19 cellular contexts compared by ENCODE assay signal in genomic region chr6:157469378-157469777, GRCh38.
DNase-seq lines count a peak whose midpoint lies in the region; ATAC-seq, FAIRE-seq and TF ChIP-seq lines count a peak whose summit lies in the region.
"Had no signal": no experiment of that assay in that cellular context is flagged by ENCODE, and none has a peak within 500 bp of the region (broad histone marks: within the 10 kb centered on the region; RNA-seq: fewer than 3 reads in every experiment).

No MANE protein-coding gene starts in this region.

- H3K23ac ChIP-seq in H1 (ENCODE audit: insufficient read length): no peak overlapping the region

- ATAC-seq in HCT116: no peak
- no peak for ATAC-seq in HG03280 (IDR thresholded peaks at IDR 0.05; ENCODE audit: unreplicated experiment)
- ATAC-seq: upper lobe of right lung had no signal

- H4K20me1 ChIP-seq in HCT116 (ENCODE audit: insufficient read depth): no peaks in the 10 kb centered on the region
- no peaks in the 10 kb centered on the region for H4K20me1 ChIP-seq in H1 (replicated peaks in 1 of 2; ENCODE audit: control insufficient read depth in 1 of 2, insufficient read depth in 2 of 2, low read length in 2 of 2)

- H4K91ac ChIP-seq in H1 (replicated peaks; ENCODE audit: insufficient read length, low read length): no peak overlapping the region

- RAD21 ChIA-PET in HCT116 (lab: Charles Lee; ENCODE audit: low non-redundant PET in 1 of 2, low total read pairs in 2 of 2, uncharacterized antibody in 2 of 2, unreplicated experiment in 2 of 2): no interaction called here

- no peaks in the 10 kb centered on the region; the same call in 1 of the 2 replicates for H3K23me2 ChIP-seq in H1 (ENCODE audit: low read depth, low read length)

- H2BK12ac ChIP-seq in H1 (ENCODE audit: low read depth, low read length): no peak overlapping the region

- CTCF ChIA-PET in HCT116 (lab: Charles Lee) (no interaction called here), H1 (lab: Charles Lee; ENCODE audit: partially characterized antibody) (interaction anchor here (0.7 to 0.8 kb wide), 2 partner anchors 10 to 197 kb away, joined by 3 read pairs; no protein-coding TSS in a partner anchor)

- H3K36me3 ChIP-seq in HCT116 (ENCODE audit: control insufficient read depth in 1 of 2, insufficient read depth in 2 of 2, low read length in 2 of 2): no peaks in the 10 kb centered on the region
- no peaks in the 10 kb centered on the region for H3K36me3 ChIP-seq in H1 (ENCODE audit: control insufficient read depth in 2 of 4, insufficient read depth in 4 of 4, low read length in 3 of 4)
- H3K36me3 ChIP-seq in parathyroid adenoma (ENCODE audit: control insufficient read depth, insufficient read depth, low read length): no peaks in the 10 kb centered on the region
- H3K36me3 ChIP-seq in thyroid gland: no peaks in the 10 kb centered on the region
- H3K36me3 ChIP-seq: upper lobe of right lung had no signal

- no peaks in the 10 kb centered on the region for H3K9me3 ChIP-seq in HCT116 (ENCODE audit: control insufficient read depth in 1 of 2, insufficient read depth in 1 of 2, low read depth in 1 of 2, low read length in 2 of 2)
- H3K9me3 ChIP-seq in H1 (ENCODE audit: insufficient read depth in 2 of 2, low read depth in 1 of 2, low read length in 1 of 2): no peaks in the 10 kb centered on the region
- H3K9me3 ChIP-seq in parathyroid adenoma (ENCODE audit: control insufficient read depth, low read length): no peaks in the 10 kb centered on the region
- H3K9me3 ChIP-seq in thyroid gland: no peaks in the 10 kb centered on the region
- H3K9me3 ChIP-seq: psoas muscle, upper lobe of right lung had no signal

- H3K4me3 ChIP-seq in HCT116 (replicated peaks in 1 of 2; ENCODE audit: low read depth in 1 of 2, low read length in 2 of 2) (no peak overlapping the region), H1 (ENCODE audit: extremely low read depth in 1 of 4, insufficient read depth in 2 of 4, low read depth in 3 of 4, low read length in 4 of 4) (no peak overlapping the region), parathyroid adenoma (ENCODE audit: low read depth, low read length) (no peak overlapping the region), thyroid gland (replicated peaks in 1 of 3) (no peak overlapping the region)
- H3K4me3 ChIP-seq: coronary artery, psoas muscle, upper lobe of right lung had no signal

- H2BK5ac ChIP-seq in H1 (ENCODE audit: low read depth, low read length): no peak overlapping the region

- 89% methylated on average over 4 of the region's 5 CpGs; no CpG with 5 or more reads in 1 of the 2 experiments for WGBS in H1 (ENCODE audit: extremely low coverage in 1 of 2, insufficient coverage in 1 of 2, insufficient read length in 1 of 2, insufficient replicate concordance in 2 of 2, low coverage in 1 of 2, low lambda C conversion rate in 2 of 2, missing lambda C conversion rate in 1 of 2), 2 experiments
- WGBS in thyroid gland, 2 donors: 89 to 95% methylated on average over 5 of the region's 5 CpGs

- H2BK120ac ChIP-seq in H1 (replicated peaks; ENCODE audit: low read depth, low read length): no peak overlapping the region

- no peaks in the 10 kb centered on the region; the same call in 1 of the 2 replicates for H3K79me1 ChIP-seq in H1 (ENCODE audit: low read depth, low read length)

- H3K9ac ChIP-seq in HCT116 (ENCODE audit: low read length) (no peak overlapping the region), H1 (replicated peaks in 1 of 4; ENCODE audit: extremely low read depth in 1 of 4, low read depth in 3 of 4, low read length in 3 of 4) (no peak overlapping the region), parathyroid adenoma (no peak overlapping the region)

- H2AK5ac ChIP-seq in H1 (ENCODE audit: low read depth, low read length): no peak overlapping the region

- intact Hi-C loops in HCT116 (cut with micrococcal nuclease): no loop called here
- intact Hi-C loops in thyroid gland (cut with DNase I): no loop called here

- no peak overlapping the region for H3K14ac ChIP-seq in H1 (ENCODE audit: insufficient read length)

- H3K18ac ChIP-seq in H1 (ENCODE audit: extremely low read depth, low read length): no peak overlapping the region

- POLR2A ChIA-PET in HCT116 (lab: Charles Lee) (no interaction called here), H1 (lab: Charles Lee; ENCODE audit: partially characterized antibody) (no interaction called here)

- no peaks in the 10 kb centered on the region for H3K27me3 ChIP-seq in HCT116 (ENCODE audit: insufficient read depth, low read length)
- no peaks in the 10 kb centered on the region for H3K27me3 ChIP-seq in H1 (replicated peaks in 1 of 4; ENCODE audit: control insufficient read depth in 3 of 4, extremely low read depth in 1 of 4, insufficient read depth in 3 of 4, low read length in 3 of 4)
- H3K27me3 ChIP-seq in parathyroid adenoma (ENCODE audit: control insufficient read depth, insufficient read depth, low read length): no peaks in the 10 kb centered on the region
- no peaks in the 10 kb centered on the region for H3K27me3 ChIP-seq in thyroid gland
- H3K27me3 ChIP-seq: upper lobe of right lung had no signal

- H3K79me2 ChIP-seq in HCT116 (ENCODE audit: insufficient read depth, low read length) (no peaks in the 10 kb centered on the region), H1 (ENCODE audit: control insufficient read depth in 1 of 2, insufficient read depth in 2 of 2, low read length in 2 of 2) (no peaks in the 10 kb centered on the region), parathyroid adenoma (peaks cover 25% of the 10 kb centered on the region)

- no peak overlapping the region for H2BK15ac ChIP-seq in H1 (ENCODE audit: low read length)

- no peak for DNase-seq in HCT116 (ENCODE audit: low read depth, low spot score)
- peak; percentile 71 for DNase-seq in OCI-M1 (lab: John Stamatoyannopoulos, UW)
- DNase-seq in H1 (ENCODE audit: low read depth in 1 of 2, low spot score in 2 of 2): no peak
- DNase-seq in DMS79 (lab: John Stamatoyannopoulos, UW): no peak
- DNase-seq in stimulated activated CD4-positive, alpha-beta T cell treated with anti-CD3 and anti-CD28 coated beads, Interleukin-4, amount 100 ng/mL, for 1 hour: no peak
- no peak for DNase-seq in thyroid gland
- DNase-seq: activated CD4-positive, alpha-beta T cell treated with anti-CD3 and anti-CD28 coated beads for 4 hours; activated naive CD4-positive, alpha-beta T cell treated with anti-CD3 and anti-CD28 coated beads, Interleukin-2, amount 10 ng/mL, durations not matched to agents 7 days and 5 days; DND-41; midbrain; NCI-H1048; NCI-H2081; NCI-H510A; psoas muscle; stimulated activated naive CD4-positive, alpha-beta T cell treated with Interleukin-2 at 50 U/mL for 16 hours; upper lobe of right lung had no signal

- no peak for TF ChIP-seq EP300 in H1 (IDR thresholded peaks at IDR 0.05; ENCODE audit: borderline replicate concordance in 1 of 2, low read depth in 2 of 2, low read length in 2 of 2)

- no peak overlapping the region for H4K8ac ChIP-seq in H1 (ENCODE audit: extremely low read depth, insufficient read depth, low read length)

- H3K4me1 ChIP-seq in HCT116 (ENCODE audit: control insufficient read depth in 1 of 2, insufficient read depth in 2 of 2, low read length in 2 of 2): no peaks in the 10 kb centered on the region; a peak in 1 of 4 replicates
- peaks cover 0 to 14% (median 0%) of the 10 kb centered on the region in 4 experiments; a peak in 4 of 7 replicates for H3K4me1 ChIP-seq in H1 (replicated peaks in 1 of 4; ENCODE audit: control insufficient read depth in 3 of 4, insufficient read depth in 4 of 4, low read length in 3 of 4)
- peaks cover 29% of the 10 kb centered on the region for H3K4me1 ChIP-seq in parathyroid adenoma
- H3K4me1 ChIP-seq in thyroid gland: peaks cover 8 to 12% of the 10 kb centered on the region in 2 donors
- H3K4me1 ChIP-seq: upper lobe of right lung had no signal

- H2BK20ac ChIP-seq in H1 (ENCODE audit: low read length): no peak overlapping the region

- no peak overlapping the region for H3K4ac ChIP-seq in H1 (replicated peaks; ENCODE audit: insufficient read length, low read depth, low read length)

- TF ChIP-seq POLR2A in HCT116 (IDR thresholded peaks at IDR 0.05; ENCODE audit: borderline replicate concordance, extremely low read depth, insufficient read depth, insufficient read length): no peak
- no peak for TF ChIP-seq POLR2A in H1 (IDR thresholded peaks at IDR 0.05; ENCODE audit: control extremely low read depth in 1 of 2, low read depth in 2 of 2, low read length in 2 of 2)
- TF ChIP-seq POLR2A in thyroid gland (IDR thresholded peaks at IDR 0.05): no peak

- H3K56ac ChIP-seq in H1 (replicated peaks; ENCODE audit: insufficient read length, low read depth, low read length): no peak overlapping the region

- no TSS peak for BruUV-seq in HCT116 (replicated peaks; lab: Mats Ljungman, UMichigan)

- H3K9me2 ChIP-seq in HCT116 (ENCODE audit: insufficient read depth): no peaks in the 10 kb centered on the region

- H4K5ac ChIP-seq in H1 (ENCODE audit: insufficient read length, low read depth, low read length): no peak overlapping the region

- TF ChIP-seq CTCF in HCT116 (IDR thresholded peaks at IDR 0.05 in 2 of 3, conservative IDR thresholded peaks at IDR 0.05 in 1 of 3; ENCODE audit: borderline replicate concordance in 1 of 3, insufficient read depth in 1 of 3, low read depth in 2 of 3, low read length in 2 of 3): no peak
- no peak for TF ChIP-seq CTCF in H1 (IDR thresholded peaks at IDR 0.05; ENCODE audit: control extremely low read depth in 1 of 3, insufficient read depth in 1 of 3, low read depth in 1 of 3, low read length in 3 of 3)
- TF ChIP-seq CTCF in parathyroid adenoma (IDR thresholded peaks at IDR 0.05): no peak
- no peak for TF ChIP-seq CTCF in thyroid gland (IDR thresholded peaks at IDR 0.05)

- H2AFZ ChIP-seq in HCT116 (ENCODE audit: low read depth, low read length, poor library complexity, severe bottlenecking) (no peak overlapping the region), H1 (ENCODE audit: low read length) (no peak overlapping the region), parathyroid adenoma (peak overlapping the region; percentile 67)

- no peak overlapping the region for H3K4me2 ChIP-seq in HCT116 (ENCODE audit: low read length)
- H3K4me2 ChIP-seq in H1 (ENCODE audit: insufficient read depth in 1 of 2, low read depth in 2 of 2, low read length in 2 of 2): no peak overlapping the region
- H3K4me2 ChIP-seq in parathyroid adenoma (ENCODE audit: low read length): no peak overlapping the region

- FAIRE-seq in H1 (lab: Jason Lieb, UNC): no peak

- H3K27ac ChIP-seq in HCT116 (ENCODE audit: low read depth, low read length) (no peak overlapping the region), H1 (ENCODE audit: low read depth, low read length) (no peak overlapping the region), parathyroid adenoma (no peak overlapping the region), thyroid gland (no peak overlapping the region)
- H3K27ac ChIP-seq: coronary artery, psoas muscle, upper lobe of right lung had no signal

- TF ChIP-seq RAD21 in HCT116 (IDR thresholded peaks at IDR 0.05; ENCODE audit: low read depth) (no peak), H1 (IDR thresholded peaks at IDR 0.05 in 1 of 2, conservative IDR thresholded peaks at IDR 0.05 in 1 of 2; ENCODE audit: low read depth in 2 of 2, low read length in 2 of 2) (no peak)

TF ChIP-seq in HCT116, 20 proteins besides CTCF, POLR2A, EP300 and RAD21 (continues in another document):
- no peak for TF ChIP-seq FOSL1 (IDR thresholded peaks at IDR 0.05; ENCODE audit: low read depth)

TF ChIP-seq in H1, 55 proteins besides CTCF, POLR2A, EP300 and RAD21 (continues in another document):
- TF ChIP-seq CEBPB (IDR thresholded peaks at IDR 0.05; ENCODE audit: low read depth, low read length) (peak; percentile 78), SP4 (IDR thresholded peaks at IDR 0.05; ENCODE audit: low read length) (no peak)

Comparison
In these comparisons a context has a peak if more than half of its experiments do, and no peak if none do; other contexts are left out.
1. Of the 16 proteins assayed by ChIP-seq in both H1 and HCT116: peak only in H1: none; only in HCT116: none; in both: CEBPB; in neither: 15.